ENCODE assay signal across 39 cellular contexts in genomic region chr16:71591917-71592316, GRCh38. TPM values are rescaled to one million over a fixed set of nuclear protein-coding genes. Genes with fewer than 3 reads are reported as not detected.
"Had no signal": no experiment of that assay in that cellular context is flagged by ENCODE, and none has a peak within 500 bp of the region (broad histone marks: within the 10 kb centered on the region; RNA-seq: fewer than 3 reads in every experiment).

No MANE protein-coding gene starts in this region.

- H3K4me2 ChIP-seq: KMS-11 had no signal

- DNase-seq: Karpas-422, Kasumi-1, MG63, MM.1S, MV-4-11, NCI-H1048, NCI-H1092, NCI-H1092 treated with DMSO at 0.1 percent for 48 hours, NCI-H1105, NCI-H1105 treated with DMSO at 0.1 percent for 48 hours, NCI-H1417, NCI-H1417 treated with DMSO at 0.1 percent for 48 hours, NCI-H1436, NCI-H1436 treated with DMSO at 0.1 percent for 48 hours, NCI-H146, NCI-H1694, NCI-H1694 treated with DMSO at 0.1 percent for 48 hours, NCI-H187, NCI-H187 treated with DMSO at 0.1 percent for 48 hours, NCI-H1930, NCI-H2029, NCI-H2029 treated with DMSO at 0.1 percent for 48 hours, NCI-H2081, NCI-H2081 treated with DMSO at 0.1 percent for 48 hours, NCI-H2107, NCI-H2171, NCI-H2171 treated with DMSO at 0.1 percent for 48 hours, NCI-H2227 treated with DMSO at 0.1 percent for 48 hours, NCI-H226, NCI-H345, NCI-H446, NCI-H446 treated with DMSO at 0.1 percent for 48 hours, NCI-H510A, NCI-H510A treated with DMSO at 0.1 percent for 48 hours had no signal

- H3K4me3 ChIP-seq: MG63 had no signal

- H3K27ac ChIP-seq: KMS-11 had no signal

- H3K36me3 ChIP-seq: MG63 had no signal

- H3K9me3 ChIP-seq: MG63 had no signal

- H3K9ac ChIP-seq: KMS-11 had no signal

- H3K27me3 ChIP-seq: MG63 had no signal

RNA-seq across cellular contexts. Expression of gene TAT, which starts 15.0 kb away (rescaled TPM):
- total RNA-seq: LHCN-M2, M059J, MCF 10A had no signal

RNA-seq across cellular contexts. Expression of gene MARVELD3, which starts 34.1 kb away (rescaled TPM):
- total RNA-seq: LHCN-M2, M059J, NCI-H460 had no signal
